ENCODE assay signal across 26 cellular contexts in genomic region chr7:132300599-132300998, GRCh38.
"Had no signal": no experiment of that assay in that cellular context is flagged by ENCODE, and none has a peak within 500 bp of the region (broad histone marks: within the 10 kb centered on the region; RNA-seq: fewer than 3 reads in every experiment).

No MANE protein-coding gene starts in this region.

- H3K4me3 ChIP-seq: lower lobe of right lung, right atrium auricular region, skin epidermis, stomach, testis, thyroid gland, transverse colon, upper lobe of left lung, vagina had no signal

- ATAC-seq: left lobe of liver; lower lobe of right lung; naive thymus-derived CD8-positive, alpha-beta T cell; sciatic nerve; stimulated activated naive B cell treated with anti-CD40 and anti-IgM and Interleukin-4, amounts not matched to agents 10 μg/mL and 1 μg/mL and 100 μg/mL, for 72 hours; stimulated activated naive CD8-positive, alpha-beta T cell treated with anti-CD3 and anti-CD28 coated beads, Interleukin-15, Interleukin-2, amounts not matched to agents 100 U/mL and 50 U/mL, for 24 hours had no signal

- H3K27ac ChIP-seq: lower lobe of right lung, neutrophil, parathyroid adenoma, right atrium auricular region, skin epidermis, stomach, testis, thyroid gland, transverse colon, upper lobe of left lung, vagina had no signal

- DNase-seq: hippocampal formation; kidney glomerular epithelial cell; left cardiac atrium; lower lobe of right lung; mammary epithelial cell; mesenchymal stem cell; occipital lobe; stimulated activated CD4-positive, alpha-beta T cell treated with anti-CD3 and anti-CD28 coated beads, Interleukin-12 subunit alpha, Interleukin-12 subunit beta, amount 100 ng/mL, for 4 hours; stimulated activated CD4-positive, alpha-beta T cell treated with anti-CD3 and anti-CD28 coated beads, Interleukin-15, amount 100 ng/mL, for 24 hours; stimulated activated CD4-positive, alpha-beta T cell treated with anti-CD3 and anti-CD28 coated beads, Interleukin-2, amount 100 ng/mL, for 24 hours; stimulated activated CD4-positive, alpha-beta T cell treated with anti-CD3 and anti-CD28 coated beads, Interleukin-4, amount 100 ng/mL, for 1 hour; stimulated activated naive B cell treated with anti-CD40 and anti-IgM and Interleukin-4, amounts not matched to agents 10 μg/mL and 1 μg/mL and 100 μg/mL, for 72 hours; stimulated activated naive CD8-positive, alpha-beta T cell treated with anti-CD3 and anti-CD28 coated beads, Interleukin-15, Interleukin-2, amounts not matched to agents 100 U/mL and 50 U/mL, for 24 hours; stomach; testis; thyroid gland; transverse colon; upper lobe of left lung had no signal

- H3K9me3 ChIP-seq: lower lobe of right lung, neutrophil, right atrium auricular region, stomach, testis, thyroid gland, transverse colon, upper lobe of left lung, vagina had no signal

- H3K27me3 ChIP-seq: right atrium auricular region, stomach, testis, thyroid gland, transverse colon, upper lobe of left lung, vagina had no signal

- H3K4me1 ChIP-seq: lower lobe of right lung, parathyroid adenoma, right atrium auricular region, stomach, testis, thyroid gland, transverse colon, upper lobe of left lung, vagina had no signal

- H3K36me3 ChIP-seq: lower lobe of right lung, neutrophil, right atrium auricular region, stomach, thyroid gland, transverse colon, upper lobe of left lung, vagina had no signal
